Comparison of ENCODE assay signal across 1 cellular context in the genomic region with DNA sequence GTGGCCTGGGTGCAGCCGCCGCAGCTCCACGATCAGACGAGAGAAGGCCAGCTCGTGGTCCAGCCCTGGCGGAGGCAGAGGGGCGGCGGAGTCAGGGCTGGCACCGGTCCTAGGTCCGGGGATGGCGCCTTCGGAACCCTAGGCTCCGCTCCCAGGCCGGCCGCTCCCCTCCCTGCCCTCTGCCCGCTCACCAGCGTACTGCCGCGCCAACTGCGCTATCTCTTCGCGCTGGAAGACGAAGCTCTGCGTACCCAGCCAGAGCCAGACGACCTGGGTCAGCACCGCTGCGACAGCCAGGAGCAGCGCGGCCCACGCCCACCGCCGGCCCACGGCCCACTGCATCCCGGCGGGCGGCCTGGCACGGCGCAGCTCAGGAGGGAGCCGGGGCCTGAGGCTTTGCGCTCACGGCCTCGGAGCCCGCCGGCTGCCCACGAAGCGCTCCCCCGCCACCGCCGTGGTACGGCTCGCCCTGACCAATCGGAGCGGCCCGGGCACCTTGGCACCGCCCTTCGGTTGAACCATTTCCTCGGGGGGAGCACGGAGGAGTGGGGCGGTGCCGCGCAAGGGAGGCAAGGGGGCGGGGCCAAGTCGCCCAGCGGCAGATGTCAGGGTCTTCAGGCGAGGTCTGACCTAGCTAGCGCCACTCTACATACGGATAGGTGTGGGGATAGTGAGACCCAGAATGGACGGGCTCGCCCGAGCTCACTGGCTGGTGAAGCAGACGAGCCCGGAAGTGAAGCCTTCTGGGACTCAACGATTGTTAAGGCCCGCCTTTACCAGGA.
TF ChIP-seq lines count a peak whose summit lies in the region.

A gene (minus strand): TSS at position 432 of the 782 bp plus-strand sequence. CDS start 90 bp downstream, at position 342.

TF ChIP-seq in WTC11, 78 proteins besides CTCF, POLR2A, EP300 and RAD21 (continued from another document and continues in another):
- peak; percentile 89; the same call in 1 of the 2 replicates for TF ChIP-seq KAT7 (CRISPR knock-in tag; IDR thresholded peaks at IDR 0.05; ENCODE audit: borderline replicate concordance)
- TF ChIP-seq ZNF232 (CRISPR knock-in tag; IDR thresholded peaks at IDR 0.05), result no peak; the same call in 1 of the 2 replicates
- TF ChIP-seq NR1H2 (CRISPR knock-in tag; IDR thresholded peaks at IDR 0.05), result peak; percentile 74; the same call in 1 of the 2 replicates
- TF ChIP-seq ZNF121 (CRISPR knock-in tag; IDR thresholded peaks at IDR 0.05), result no peak
- TF ChIP-seq, protein P1, sequence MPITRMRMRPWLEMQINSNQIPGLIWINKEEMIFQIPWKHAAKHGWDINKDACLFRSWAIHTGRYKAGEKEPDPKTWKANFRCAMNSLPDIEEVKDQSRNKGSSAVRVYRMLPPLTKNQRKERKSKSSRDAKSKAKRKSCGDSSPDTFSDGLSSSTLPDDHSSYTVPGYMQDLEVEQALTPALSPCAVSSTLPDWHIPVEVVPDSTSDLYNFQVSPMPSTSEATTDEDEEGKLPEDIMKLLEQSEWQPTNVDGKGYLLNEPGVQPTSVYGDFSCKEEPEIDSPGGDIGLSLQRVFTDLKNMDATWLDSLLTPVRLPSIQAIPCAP (CRISPR knock-in tag; IDR thresholded peaks at IDR 0.05), result 0 out of 2 replicates have a peak, but pooled peaks have one; percentile 76
- TF ChIP-seq NFE2L1 (CRISPR knock-in tag; IDR thresholded peaks at IDR 0.05), result peak; percentile 61; the same call in 1 of the 2 replicates
- no peak for TF ChIP-seq OVOL2 (CRISPR knock-in tag; IDR thresholded peaks at IDR 0.05; ENCODE audit: borderline replicate concordance)
- peak; percentile 68; the same call in 1 of the 2 replicates for TF ChIP-seq TEAD4 (CRISPR knock-in tag; IDR thresholded peaks at IDR 0.05)
- TF ChIP-seq ESRRA (CRISPR knock-in tag; IDR thresholded peaks at IDR 0.05; ENCODE audit: borderline replicate concordance), result 0 out of 2 replicates have a peak, but pooled peaks have one; percentile 70
- TF ChIP-seq ZNF317 (CRISPR knock-in tag; IDR thresholded peaks at IDR 0.05; ENCODE audit: borderline replicate concordance, low read depth), result peak; percentile 57; the same call in 1 of the 2 replicates
- no peak for TF ChIP-seq PRRX2 (CRISPR knock-in tag; IDR thresholded peaks at IDR 0.05)
- peak; percentile 85 for TF ChIP-seq CREB1 (CRISPR knock-in tag; IDR thresholded peaks at IDR 0.05)
- TF ChIP-seq, protein P2, sequence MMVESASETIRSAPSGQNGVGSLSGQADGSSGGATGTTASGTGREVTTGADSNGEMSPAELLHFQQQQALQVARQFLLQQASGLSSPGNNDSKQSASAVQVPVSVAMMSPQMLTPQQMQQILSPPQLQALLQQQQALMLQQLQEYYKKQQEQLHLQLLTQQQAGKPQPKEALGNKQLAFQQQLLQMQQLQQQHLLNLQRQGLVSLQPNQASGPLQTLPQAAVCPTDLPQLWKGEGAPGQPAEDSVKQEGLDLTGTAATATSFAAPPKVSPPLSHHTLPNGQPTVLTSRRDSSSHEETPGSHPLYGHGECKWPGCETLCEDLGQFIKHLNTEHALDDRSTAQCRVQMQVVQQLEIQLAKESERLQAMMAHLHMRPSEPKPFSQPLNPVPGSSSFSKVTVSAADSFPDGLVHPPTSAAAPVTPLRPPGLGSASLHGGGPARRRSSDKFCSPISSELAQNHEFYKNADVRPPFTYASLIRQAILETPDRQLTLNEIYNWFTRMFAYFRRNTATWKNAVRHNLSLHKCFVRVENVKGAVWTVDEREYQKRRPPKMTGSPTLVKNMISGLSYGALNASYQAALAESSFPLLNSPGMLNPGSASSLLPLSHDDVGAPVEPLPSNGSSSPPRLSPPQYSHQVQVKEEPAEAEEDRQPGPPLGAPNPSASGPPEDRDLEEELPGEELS (CRISPR knock-in tag; IDR thresholded peaks at IDR 0.05), result peak; percentile 73
- TF ChIP-seq CREM (CRISPR knock-in tag; IDR thresholded peaks at IDR 0.05), result peak; percentile 84; the same call in 1 of the 2 replicates
- no peak for TF ChIP-seq ZNF416 (CRISPR knock-in tag; IDR thresholded peaks at IDR 0.05)
- TF ChIP-seq, protein P3, sequence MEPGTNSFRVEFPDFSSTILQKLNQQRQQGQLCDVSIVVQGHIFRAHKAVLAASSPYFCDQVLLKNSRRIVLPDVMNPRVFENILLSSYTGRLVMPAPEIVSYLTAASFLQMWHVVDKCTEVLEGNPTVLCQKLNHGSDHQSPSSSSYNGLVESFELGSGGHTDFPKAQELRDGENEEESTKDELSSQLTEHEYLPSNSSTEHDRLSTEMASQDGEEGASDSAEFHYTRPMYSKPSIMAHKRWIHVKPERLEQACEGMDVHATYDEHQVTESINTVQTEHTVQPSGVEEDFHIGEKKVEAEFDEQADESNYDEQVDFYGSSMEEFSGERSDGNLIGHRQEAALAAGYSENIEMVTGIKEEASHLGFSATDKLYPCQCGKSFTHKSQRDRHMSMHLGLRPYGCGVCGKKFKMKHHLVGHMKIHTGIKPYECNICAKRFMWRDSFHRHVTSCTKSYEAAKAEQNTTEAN (CRISPR knock-in tag; IDR thresholded peaks at IDR 0.05), result 0 out of 2 replicates have a peak, but pooled peaks have one; percentile 41
- TF ChIP-seq, protein P4, sequence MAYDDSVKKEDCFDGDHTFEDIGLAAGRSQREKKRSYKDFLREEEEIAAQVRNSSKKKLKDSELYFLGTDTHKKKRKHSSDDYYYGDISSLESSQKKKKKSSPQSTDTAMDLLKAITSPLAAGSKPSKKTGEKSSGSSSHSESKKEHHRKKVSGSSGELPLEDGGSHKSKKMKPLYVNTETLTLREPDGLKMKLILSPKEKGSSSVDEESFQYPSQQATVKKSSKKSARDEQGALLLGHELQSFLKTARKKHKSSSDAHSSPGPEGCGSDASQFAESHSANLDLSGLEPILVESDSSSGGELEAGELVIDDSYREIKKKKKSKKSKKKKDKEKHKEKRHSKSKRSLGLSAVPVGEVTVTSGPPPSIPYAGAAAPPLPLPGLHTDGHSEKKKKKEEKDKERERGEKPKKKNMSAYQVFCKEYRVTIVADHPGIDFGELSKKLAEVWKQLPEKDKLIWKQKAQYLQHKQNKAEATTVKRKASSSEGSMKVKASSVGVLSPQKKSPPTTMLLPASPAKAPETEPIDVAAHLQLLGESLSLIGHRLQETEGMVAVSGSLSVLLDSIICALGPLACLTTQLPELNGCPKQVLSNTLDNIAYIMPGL (CRISPR knock-in tag; IDR thresholded peaks at IDR 0.05), result peak; percentile 97
- TF ChIP-seq ATF1 (CRISPR knock-in tag; IDR thresholded peaks at IDR 0.05), result peak; percentile 82
- TF ChIP-seq, protein P5, sequence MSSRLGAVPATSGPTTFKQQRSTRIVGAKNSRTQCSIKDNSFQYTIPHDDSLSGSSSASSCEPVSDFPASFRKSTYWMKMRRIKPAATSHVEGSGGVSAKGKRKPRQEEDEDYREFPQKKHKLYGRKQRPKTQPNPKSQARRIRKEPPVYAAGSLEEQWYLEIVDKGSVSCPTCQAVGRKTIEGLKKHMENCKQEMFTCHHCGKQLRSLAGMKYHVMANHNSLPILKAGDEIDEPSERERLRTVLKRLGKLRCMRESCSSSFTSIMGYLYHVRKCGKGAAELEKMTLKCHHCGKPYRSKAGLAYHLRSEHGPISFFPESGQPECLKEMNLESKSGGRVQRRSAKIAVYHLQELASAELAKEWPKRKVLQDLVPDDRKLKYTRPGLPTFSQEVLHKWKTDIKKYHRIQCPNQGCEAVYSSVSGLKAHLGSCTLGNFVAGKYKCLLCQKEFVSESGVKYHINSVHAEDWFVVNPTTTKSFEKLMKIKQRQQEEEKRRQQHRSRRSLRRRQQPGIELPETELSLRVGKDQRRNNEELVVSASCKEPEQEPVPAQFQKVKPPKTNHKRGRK (CRISPR knock-in tag; IDR thresholded peaks at IDR 0.05; ENCODE audit: borderline replicate concordance), result no peak
- TF ChIP-seq NFYB (CRISPR knock-in tag; conservative IDR thresholded peaks at IDR 0.05; ENCODE audit: low read depth), result peak; percentile 92
- TF ChIP-seq SP1 (CRISPR knock-in tag; conservative IDR thresholded peaks at IDR 0.05), result peak; percentile 99
- 0 out of 2 replicates have a peak, but pooled peaks have one; percentile 57 for TF ChIP-seq NR2C2 (CRISPR knock-in tag; IDR thresholded peaks at IDR 0.05)
- TF ChIP-seq, protein P6, sequence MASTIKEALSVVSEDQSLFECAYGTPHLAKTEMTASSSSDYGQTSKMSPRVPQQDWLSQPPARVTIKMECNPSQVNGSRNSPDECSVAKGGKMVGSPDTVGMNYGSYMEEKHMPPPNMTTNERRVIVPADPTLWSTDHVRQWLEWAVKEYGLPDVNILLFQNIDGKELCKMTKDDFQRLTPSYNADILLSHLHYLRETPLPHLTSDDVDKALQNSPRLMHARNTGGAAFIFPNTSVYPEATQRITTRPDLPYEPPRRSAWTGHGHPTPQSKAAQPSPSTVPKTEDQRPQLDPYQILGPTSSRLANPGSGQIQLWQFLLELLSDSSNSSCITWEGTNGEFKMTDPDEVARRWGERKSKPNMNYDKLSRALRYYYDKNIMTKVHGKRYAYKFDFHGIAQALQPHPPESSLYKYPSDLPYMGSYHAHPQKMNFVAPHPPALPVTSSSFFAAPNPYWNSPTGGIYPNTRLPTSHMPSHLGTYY (CRISPR knock-in tag; IDR thresholded peaks at IDR 0.05), result no peak
- no peak for TF ChIP-seq EMX1 (CRISPR knock-in tag; IDR thresholded peaks at IDR 0.05)
- peak; percentile 59 for TF ChIP-seq ZBTB21 (CRISPR knock-in tag; IDR thresholded peaks at IDR 0.05; ENCODE audit: borderline replicate concordance)
- peak; percentile 49; the same call in 1 of the 2 replicates for TF ChIP-seq ZNF263 (CRISPR knock-in tag; IDR thresholded peaks at IDR 0.05; ENCODE audit: low read depth)
- TF ChIP-seq, protein P7, sequence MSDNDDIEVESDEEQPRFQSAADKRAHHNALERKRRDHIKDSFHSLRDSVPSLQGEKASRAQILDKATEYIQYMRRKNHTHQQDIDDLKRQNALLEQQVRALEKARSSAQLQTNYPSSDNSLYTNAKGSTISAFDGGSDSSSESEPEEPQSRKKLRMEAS (CRISPR knock-in tag; IDR thresholded peaks at IDR 0.05), result peak; percentile 95
- TF ChIP-seq, protein P8, sequence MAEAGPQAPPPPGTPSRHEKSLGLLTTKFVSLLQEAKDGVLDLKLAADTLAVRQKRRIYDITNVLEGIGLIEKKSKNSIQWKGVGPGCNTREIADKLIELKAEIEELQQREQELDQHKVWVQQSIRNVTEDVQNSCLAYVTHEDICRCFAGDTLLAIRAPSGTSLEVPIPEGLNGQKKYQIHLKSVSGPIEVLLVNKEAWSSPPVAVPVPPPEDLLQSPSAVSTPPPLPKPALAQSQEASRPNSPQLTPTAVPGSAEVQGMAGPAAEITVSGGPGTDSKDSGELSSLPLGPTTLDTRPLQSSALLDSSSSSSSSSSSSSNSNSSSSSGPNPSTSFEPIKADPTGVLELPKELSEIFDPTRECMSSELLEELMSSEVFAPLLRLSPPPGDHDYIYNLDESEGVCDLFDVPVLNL (CRISPR knock-in tag; IDR thresholded peaks at IDR 0.05; ENCODE audit: borderline replicate concordance, low read depth), result no peak
- TF ChIP-seq, protein P9, sequence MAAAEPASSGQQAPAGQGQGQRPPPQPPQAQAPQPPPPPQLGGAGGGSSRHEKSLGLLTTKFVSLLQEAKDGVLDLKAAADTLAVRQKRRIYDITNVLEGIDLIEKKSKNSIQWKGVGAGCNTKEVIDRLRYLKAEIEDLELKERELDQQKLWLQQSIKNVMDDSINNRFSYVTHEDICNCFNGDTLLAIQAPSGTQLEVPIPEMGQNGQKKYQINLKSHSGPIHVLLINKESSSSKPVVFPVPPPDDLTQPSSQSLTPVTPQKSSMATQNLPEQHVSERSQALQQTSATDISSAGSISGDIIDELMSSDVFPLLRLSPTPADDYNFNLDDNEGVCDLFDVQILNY (CRISPR knock-in tag; IDR thresholded peaks at IDR 0.05), result peak; percentile 91
- TF ChIP-seq ELF4 (CRISPR knock-in tag; IDR thresholded peaks at IDR 0.05; ENCODE audit: low read depth), result 0 out of 2 replicates have a peak, but pooled peaks have one; percentile 41
- peak; percentile 69; the same call in 1 of the 2 replicates for TF ChIP-seq NR3C1 (CRISPR knock-in tag; conservative IDR thresholded peaks at IDR 0.05; ENCODE audit: low read depth)
- TF ChIP-seq SMAD4 (CRISPR knock-in tag; IDR thresholded peaks at IDR 0.05), result peak; percentile 86; the same call in 1 of the 2 replicates
- peak; percentile 9; the same call in 1 of the 2 replicates for TF ChIP-seq GABPB1 (CRISPR knock-in tag; IDR thresholded peaks at IDR 0.05)
- no peak for TF ChIP-seq MXD4 (CRISPR knock-in tag; IDR thresholded peaks at IDR 0.05; ENCODE audit: borderline replicate concordance)
- TF ChIP-seq, protein P10, sequence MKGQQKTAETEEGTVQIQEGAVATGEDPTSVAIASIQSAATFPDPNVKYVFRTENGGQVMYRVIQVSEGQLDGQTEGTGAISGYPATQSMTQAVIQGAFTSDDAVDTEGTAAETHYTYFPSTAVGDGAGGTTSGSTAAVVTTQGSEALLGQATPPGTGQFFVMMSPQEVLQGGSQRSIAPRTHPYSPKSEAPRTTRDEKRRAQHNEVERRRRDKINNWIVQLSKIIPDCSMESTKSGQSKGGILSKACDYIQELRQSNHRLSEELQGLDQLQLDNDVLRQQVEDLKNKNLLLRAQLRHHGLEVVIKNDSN (CRISPR knock-in tag; IDR thresholded peaks at IDR 0.05), result peak; percentile 78
- TF ChIP-seq GRHL2 (CRISPR knock-in tag; IDR thresholded peaks at IDR 0.05; ENCODE audit: insufficient replicate concordance, severe bottlenecking), result no peak
- peak; percentile 72 for TF ChIP-seq FOXK1 (CRISPR knock-in tag; IDR thresholded peaks at IDR 0.05)
- TF ChIP-seq, protein P11, sequence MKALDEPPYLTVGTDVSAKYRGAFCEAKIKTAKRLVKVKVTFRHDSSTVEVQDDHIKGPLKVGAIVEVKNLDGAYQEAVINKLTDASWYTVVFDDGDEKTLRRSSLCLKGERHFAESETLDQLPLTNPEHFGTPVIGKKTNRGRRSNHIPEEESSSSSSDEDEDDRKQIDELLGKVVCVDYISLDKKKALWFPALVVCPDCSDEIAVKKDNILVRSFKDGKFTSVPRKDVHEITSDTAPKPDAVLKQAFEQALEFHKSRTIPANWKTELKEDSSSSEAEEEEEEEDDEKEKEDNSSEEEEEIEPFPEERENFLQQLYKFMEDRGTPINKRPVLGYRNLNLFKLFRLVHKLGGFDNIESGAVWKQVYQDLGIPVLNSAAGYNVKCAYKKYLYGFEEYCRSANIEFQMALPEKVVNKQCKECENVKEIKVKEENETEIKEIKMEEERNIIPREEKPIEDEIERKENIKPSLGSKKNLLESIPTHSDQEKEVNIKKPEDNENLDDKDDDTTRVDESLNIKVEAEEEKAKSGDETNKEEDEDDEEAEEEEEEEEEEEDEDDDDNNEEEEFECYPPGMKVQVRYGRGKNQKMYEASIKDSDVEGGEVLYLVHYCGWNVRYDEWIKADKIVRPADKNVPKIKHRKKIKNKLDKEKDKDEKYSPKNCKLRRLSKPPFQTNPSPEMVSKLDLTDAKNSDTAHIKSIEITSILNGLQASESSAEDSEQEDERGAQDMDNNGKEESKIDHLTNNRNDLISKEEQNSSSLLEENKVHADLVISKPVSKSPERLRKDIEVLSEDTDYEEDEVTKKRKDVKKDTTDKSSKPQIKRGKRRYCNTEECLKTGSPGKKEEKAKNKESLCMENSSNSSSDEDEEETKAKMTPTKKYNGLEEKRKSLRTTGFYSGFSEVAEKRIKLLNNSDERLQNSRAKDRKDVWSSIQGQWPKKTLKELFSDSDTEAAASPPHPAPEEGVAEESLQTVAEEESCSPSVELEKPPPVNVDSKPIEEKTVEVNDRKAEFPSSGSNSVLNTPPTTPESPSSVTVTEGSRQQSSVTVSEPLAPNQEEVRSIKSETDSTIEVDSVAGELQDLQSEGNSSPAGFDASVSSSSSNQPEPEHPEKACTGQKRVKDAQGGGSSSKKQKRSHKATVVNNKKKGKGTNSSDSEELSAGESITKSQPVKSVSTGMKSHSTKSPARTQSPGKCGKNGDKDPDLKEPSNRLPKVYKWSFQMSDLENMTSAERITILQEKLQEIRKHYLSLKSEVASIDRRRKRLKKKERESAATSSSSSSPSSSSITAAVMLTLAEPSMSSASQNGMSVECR (CRISPR knock-in tag; IDR thresholded peaks at IDR 0.05; ENCODE audit: borderline replicate concordance), result peak; percentile 86
- TF ChIP-seq SOX15 (CRISPR knock-in tag; IDR thresholded peaks at IDR 0.05), result no peak
